In the genomic region with DNA sequence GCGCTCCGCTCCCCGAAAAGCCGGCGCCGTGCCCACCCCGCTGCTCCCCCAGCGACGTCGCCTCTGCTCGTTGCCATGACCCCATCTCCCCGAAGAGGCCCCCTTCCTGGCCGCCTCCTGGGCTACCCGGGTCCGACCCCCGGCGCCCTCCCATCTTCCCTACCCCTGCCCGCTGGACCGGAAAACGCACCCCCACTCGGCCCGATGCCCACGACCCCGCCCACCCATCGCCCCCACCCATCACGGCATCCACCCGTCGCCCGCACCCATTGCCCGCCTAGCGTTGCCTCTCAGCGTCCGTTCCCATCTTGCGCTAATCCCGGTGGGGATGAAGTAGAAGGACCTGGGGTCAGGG, we compare ENCODE assay signal across 8 cellular contexts. TPM values are rescaled to one million over a fixed set of nuclear protein-coding genes. Genes with fewer than 3 reads are reported as not detected.
DNase-seq lines count a peak whose midpoint lies in the region; ATAC-seq and TF ChIP-seq lines count a peak whose summit lies in the region.

No MANE protein-coding gene starts in this region.

- no peak for ATAC-seq in activated CD8-positive, alpha-beta memory T cell treated with anti-CD3 and anti-CD28 coated beads, Interleukin-2, amount 10 ng/mL, durations not matched to agents 7 days and 5 days
- ATAC-seq in left lung (no peak), GM18909 (IDR thresholded peaks at IDR 0.05; ENCODE audit: poor library complexity, unreplicated experiment) (no peak)

- H3K4me3 ChIP-seq in left lung (peak overlapping the region; percentile 46 to 84), tibial nerve (peak overlapping the region; percentile 50 to 87 (median 70))

- peaks cover 26% of the 10 kb centered on the region for H3K4me1 Mint-ChIP-seq in activated CD8-positive, alpha-beta memory T cell treated with anti-CD3 and anti-CD28 coated beads, Interleukin-2, amount 10 ng/mL, durations not matched to agents 7 days and 5 days

- TF ChIP-seq EP300 in tibial nerve (IDR thresholded peaks at IDR 0.05), result no peak

- H3K9me3 ChIP-seq in left lung (no peaks in the 10 kb centered on the region), tibial nerve (no peaks in the 10 kb centered on the region)

- no peak for TF ChIP-seq POLR2A in tibial nerve (IDR thresholded peaks at IDR 0.05)

- H3K4me1 ChIP-seq in left lung, result peaks cover 0 to 21% of the 10 kb centered on the region in 2 donors
- H3K4me1 ChIP-seq in tibial nerve, result peaks cover 0 to 33% (median 0%) of the 10 kb centered on the region in 4 donors

- peak overlapping the region; percentile 72 for H3K27ac Mint-ChIP-seq in activated CD8-positive, alpha-beta memory T cell treated with anti-CD3 and anti-CD28 coated beads, Interleukin-2, amount 10 ng/mL, durations not matched to agents 7 days and 5 days

- TF ChIP-seq CTCF in left lung (IDR thresholded peaks at IDR 0.05) (no peak), tibial nerve (IDR thresholded peaks at IDR 0.05) (no peak)

- no peaks in the 10 kb centered on the region for H3K9me3 Mint-ChIP-seq in activated CD8-positive, alpha-beta memory T cell treated with anti-CD3 and anti-CD28 coated beads, Interleukin-2, amount 10 ng/mL, durations not matched to agents 7 days and 5 days (ENCODE audit: low read depth)

- H3K27ac ChIP-seq in angular gyrus (ENCODE audit: low read depth, low read length) (peak overlapping the region; percentile 82), left lung (peak overlapping the region; percentile 75 to 76), tibial nerve (peak overlapping the region; percentile 90 to 93 (median 90))

- 11 to 33% methylated on average over 7 to 34 of the region's 35 CpGs for WGBS in tibial nerve, 2 donors

- CTCF ChIA-PET in activated CD8-positive, alpha-beta memory T cell treated with anti-CD3 and anti-CD28 coated beads, Interleukin-2, amount 10 ng/mL, durations not matched to agents 7 days and 5 days (lab: Charles Lee), result no interaction called here

- H3K27me3 ChIP-seq in left lung (no peaks in the 10 kb centered on the region), tibial nerve (no peaks in the 10 kb centered on the region)

- peak overlapping the region; percentile 80 for H3K4me3 Mint-ChIP-seq in activated CD8-positive, alpha-beta memory T cell treated with anti-CD3 and anti-CD28 coated beads, Interleukin-2, amount 10 ng/mL, durations not matched to agents 7 days and 5 days

- intact Hi-C loops in left lung (cut with DNase I), result no loop called here

- H3K36me3 ChIP-seq in left lung, result peaks cover 0 to 71% of the 10 kb centered on the region in 2 donors
- peaks cover 0 to 58% (median 0%) of the 10 kb centered on the region in 3 donors for H3K36me3 ChIP-seq in tibial nerve

- H3K27me3 Mint-ChIP-seq in activated CD8-positive, alpha-beta memory T cell treated with anti-CD3 and anti-CD28 coated beads, Interleukin-2, amount 10 ng/mL, durations not matched to agents 7 days and 5 days, result no peaks in the 10 kb centered on the region

- no peak for DNase-seq in activated CD8-positive, alpha-beta memory T cell treated with anti-CD3 and anti-CD28 coated beads, Interleukin-2, amount 10 ng/mL, durations not matched to agents 7 days and 5 days
- DNase-seq in activated CD8-positive, alpha-beta memory T cell treated with anti-CD3 and anti-CD28 coated beads for 24 hours, result no peak
- no peak for DNase-seq in left lung
- DNase-seq in tibial nerve (ENCODE audit: low spot score in 2 of 2), result no peak
- no peak for DNase-seq in NCI-H226
- no peak for DNase-seq in AG20443 (ENCODE audit: low spot score)

- H3K36me3 Mint-ChIP-seq in activated CD8-positive, alpha-beta memory T cell treated with anti-CD3 and anti-CD28 coated beads, Interleukin-2, amount 10 ng/mL, durations not matched to agents 7 days and 5 days, result peaks cover 12% of the 10 kb centered on the region

RNA-seq across cellular contexts. Expression of a gene that starts 0.4 kb away (rescaled TPM):
- total RNA-seq in activated CD8-positive, alpha-beta memory T cell treated with anti-CD3 and anti-CD28 coated beads, Interleukin-2, amount 10 ng/mL, durations not matched to agents 7 days and 5 days, result 100 to 1,000 TPM in 1 of 2 experiments, 10 to 100 TPM in 1; 99.0 to 117 TPM
- total RNA-seq in left lung, result 100 to 1,000 TPM; 107 to 108 TPM
- total RNA-seq in tibial nerve, result 100 to 1,000 TPM; 114 to 179 (median 152) TPM

RNA-seq across cellular contexts. Expression of a gene that starts 6.6 kb away (rescaled TPM):
- total RNA-seq in activated CD8-positive, alpha-beta memory T cell treated with anti-CD3 and anti-CD28 coated beads, Interleukin-2, amount 10 ng/mL, durations not matched to agents 7 days and 5 days, result 10 to 100 TPM; 66.2 to 70.5 TPM
- total RNA-seq in left lung (10 to 100 TPM; 72.6 to 82.1 TPM), tibial nerve (10 to 100 TPM; 47.5 to 90.6 (median 63.0) TPM)

RNA-seq across cellular contexts. Expression of a gene that starts 8.9 kb away (rescaled TPM):
- 10 to 100 TPM; 42.0 to 48.4 TPM for total RNA-seq in activated CD8-positive, alpha-beta memory T cell treated with anti-CD3 and anti-CD28 coated beads, Interleukin-2, amount 10 ng/mL, durations not matched to agents 7 days and 5 days
- total RNA-seq in left lung, result 100 to 1,000 TPM; 139 to 168 TPM
- 10 to 100 TPM; 42.9 to 59.7 (median 50.4) TPM for total RNA-seq in tibial nerve

RNA-seq across cellular contexts. Expression of a gene that starts 20.7 kb away (rescaled TPM):
- total RNA-seq in activated CD8-positive, alpha-beta memory T cell treated with anti-CD3 and anti-CD28 coated beads, Interleukin-2, amount 10 ng/mL, durations not matched to agents 7 days and 5 days, result 10 to 100 TPM; 42.3 to 48.5 TPM
- total RNA-seq in left lung (10 to 100 TPM; 62.4 to 83.6 TPM), tibial nerve (10 to 100 TPM; 17.0 to 44.4 (median 24.2) TPM)

RNA-seq across cellular contexts. Expression of a gene that starts 26.0 kb away (rescaled TPM):
- total RNA-seq in activated CD8-positive, alpha-beta memory T cell treated with anti-CD3 and anti-CD28 coated beads, Interleukin-2, amount 10 ng/mL, durations not matched to agents 7 days and 5 days, result 10 to 100 TPM; 77.1 to 90.2 TPM
- total RNA-seq in left lung (10 to 100 TPM; 34.7 to 45.5 TPM), tibial nerve (100 to 1,000 TPM in 2 of 4 donors, 10 to 100 TPM in 2; 78.9 to 138 (median 97.7) TPM)
